Comparison of ENCODE assay signal across 8 cellular contexts in genomic region chr6:170554888-170555137, GRCh38.
DNase-seq lines count a peak whose midpoint lies in the region; ATAC-seq and TF ChIP-seq lines count a peak whose summit lies in the region.

No MANE protein-coding gene starts in this region.

- H3K4me3 Mint-ChIP-seq in activated naive CD8-positive, alpha-beta T cell treated with anti-CD3 and anti-CD28 coated beads, Interleukin-2, amount 50 U/mL, for 24 hours, result no peak overlapping the region

- peak overlapping the region; percentile 91 for H3K9ac ChIP-seq in Loucy (ENCODE audit: low read depth, low read length, poor library complexity, severe bottlenecking)

- peaks cover 84% of the 10 kb centered on the region for H3K79me2 ChIP-seq in Loucy (ENCODE audit: insufficient read depth, low read length)

- TF ChIP-seq CTCF in AG10803 (conservative IDR thresholded peaks at IDR 0.05; ENCODE audit: low read length), result no peak
- TF ChIP-seq CTCF in Loucy (conservative IDR thresholded peaks at IDR 0.05; ENCODE audit: low read length), result no peak

- no peak for ATAC-seq in activated naive CD8-positive, alpha-beta T cell treated with anti-CD3 and anti-CD28 coated beads, Interleukin-2, amount 50 U/mL, for 24 hours

- peaks cover 37% of the 10 kb centered on the region for H3K4me1 Mint-ChIP-seq in activated naive CD8-positive, alpha-beta T cell treated with anti-CD3 and anti-CD28 coated beads, Interleukin-2, amount 50 U/mL, for 24 hours

- H3F3A ChIP-seq in Loucy (ENCODE audit: low read depth), result no peaks in the 10 kb centered on the region; the same call in 1 of the 2 replicates

- H3K9me3 Mint-ChIP-seq in activated naive CD8-positive, alpha-beta T cell treated with anti-CD3 and anti-CD28 coated beads, Interleukin-2, amount 50 U/mL, for 24 hours, result no peaks in the 10 kb centered on the region

- H3K4me2 ChIP-seq in Loucy (ENCODE audit: low read depth, low read length, poor library complexity, severe bottlenecking), result peak overlapping the region; percentile 94

- no peaks in the 10 kb centered on the region for H3K27me3 Mint-ChIP-seq in activated naive CD8-positive, alpha-beta T cell treated with anti-CD3 and anti-CD28 coated beads, Interleukin-2, amount 50 U/mL, for 24 hours

- H3K27me3 ChIP-seq in Loucy (ENCODE audit: insufficient read depth, low read length, poor library complexity, severe bottlenecking) (no peaks in the 10 kb centered on the region), neuron (ENCODE audit: insufficient read depth, low read length) (no peaks in the 10 kb centered on the region)

- H3K27ac Mint-ChIP-seq in activated naive CD8-positive, alpha-beta T cell treated with anti-CD3 and anti-CD28 coated beads, Interleukin-2, amount 50 U/mL, for 24 hours, result no peak overlapping the region

- H3K4me3 ChIP-seq in AG10803 (ENCODE audit: low read length) (peak overlapping the region; percentile 96), Loucy (ENCODE audit: low read length, poor library complexity, severe bottlenecking) (peak overlapping the region; percentile 95), neuron (ENCODE audit: low read length) (peak overlapping the region; percentile 97)

- H3K4me1 ChIP-seq in Loucy (ENCODE audit: insufficient read depth, low read length, poor library complexity, severe bottlenecking), result peaks cover 56% of the 10 kb centered on the region
- peaks cover 29% of the 10 kb centered on the region for H3K4me1 ChIP-seq in neuron (ENCODE audit: insufficient read depth, low read length)

- H2AFZ ChIP-seq in Loucy (ENCODE audit: low read length) (peak overlapping the region; percentile 92), neuron (ENCODE audit: low read depth, low read length) (peak overlapping the region; percentile 76)

- H3K9me2 ChIP-seq in Loucy (replicated peaks; ENCODE audit: low read depth, low read length), result no peaks in the 10 kb centered on the region

- H3K9me3 ChIP-seq in Loucy (ENCODE audit: insufficient read depth, low read depth, low read length), result no peaks in the 10 kb centered on the region
- no peaks in the 10 kb centered on the region for H3K9me3 ChIP-seq in neuron (ENCODE audit: low read length)

- no peak for DNase-seq in AG10803 (ENCODE audit: low read depth)
- DNase-seq in epithelial cell of prostate (ENCODE audit: low read depth, low spot score), result no peak
- DNase-seq in stimulated activated CD4-positive, alpha-beta T cell treated with anti-CD3 and anti-CD28 coated beads, Interleukin-4, amount 100 ng/mL, for 24 hours, result no peak
- no peak for DNase-seq in activated naive CD8-positive, alpha-beta T cell treated with anti-CD3 and anti-CD28 coated beads, Interleukin-2, amount 50 U/mL, for 24 hours
- DNase-seq in NK-92 (lab: John Stamatoyannopoulos, UW; ENCODE audit: unreplicated experiment), result no peak
- no peak for DNase-seq in stimulated activated CD4-positive, alpha-beta T cell treated with anti-CD3 and anti-CD28 coated beads, Interleukin-4, amount 100 ng/mL, for 4 hours

- H4K20me1 ChIP-seq in Loucy (ENCODE audit: insufficient read depth, low read length, poor library complexity, severe bottlenecking), result peaks cover 64% of the 10 kb centered on the region

- H3K36me3 ChIP-seq in Loucy (ENCODE audit: insufficient read depth, low read length), result no peaks in the 10 kb centered on the region
- peaks cover 26% of the 10 kb centered on the region for H3K36me3 ChIP-seq in neuron (ENCODE audit: insufficient read depth, low read length)

- H3K36me3 Mint-ChIP-seq in activated naive CD8-positive, alpha-beta T cell treated with anti-CD3 and anti-CD28 coated beads, Interleukin-2, amount 50 U/mL, for 24 hours (ENCODE audit: low read depth), result peaks cover 28% of the 10 kb centered on the region

- peak overlapping the region; percentile 89 for H3K27ac ChIP-seq in epithelial cell of prostate
